Comparison of ENCODE assay signal across 2 cellular contexts in genomic region chr2:21117688-21118087, GRCh38.
A peak's percentile ranks its signal among the peaks of the same experiment; 100 is the strongest.
TF ChIP-seq lines count a peak whose summit lies in the region.

No MANE protein-coding gene starts in this region.

TF ChIP-seq in A549, 52 proteins besides CTCF, POLR2A, EP300 and RAD21:
- TF ChIP-seq PBX3 (IDR thresholded peaks at IDR 0.05) (no peak), CEBPB (IDR thresholded peaks at IDR 0.05) (no peak), ZC3H11A (IDR thresholded peaks at IDR 0.05) (peak; percentile 50; the same call in 1 of the 2 replicates), CBX8 (IDR thresholded peaks at IDR 0.05) (no peak)

TF ChIP-seq in HEK293, 187 proteins besides CTCF, POLR2A, EP300 and RAD21 (continued from another document):
- TF ChIP-seq, protein P1, sequence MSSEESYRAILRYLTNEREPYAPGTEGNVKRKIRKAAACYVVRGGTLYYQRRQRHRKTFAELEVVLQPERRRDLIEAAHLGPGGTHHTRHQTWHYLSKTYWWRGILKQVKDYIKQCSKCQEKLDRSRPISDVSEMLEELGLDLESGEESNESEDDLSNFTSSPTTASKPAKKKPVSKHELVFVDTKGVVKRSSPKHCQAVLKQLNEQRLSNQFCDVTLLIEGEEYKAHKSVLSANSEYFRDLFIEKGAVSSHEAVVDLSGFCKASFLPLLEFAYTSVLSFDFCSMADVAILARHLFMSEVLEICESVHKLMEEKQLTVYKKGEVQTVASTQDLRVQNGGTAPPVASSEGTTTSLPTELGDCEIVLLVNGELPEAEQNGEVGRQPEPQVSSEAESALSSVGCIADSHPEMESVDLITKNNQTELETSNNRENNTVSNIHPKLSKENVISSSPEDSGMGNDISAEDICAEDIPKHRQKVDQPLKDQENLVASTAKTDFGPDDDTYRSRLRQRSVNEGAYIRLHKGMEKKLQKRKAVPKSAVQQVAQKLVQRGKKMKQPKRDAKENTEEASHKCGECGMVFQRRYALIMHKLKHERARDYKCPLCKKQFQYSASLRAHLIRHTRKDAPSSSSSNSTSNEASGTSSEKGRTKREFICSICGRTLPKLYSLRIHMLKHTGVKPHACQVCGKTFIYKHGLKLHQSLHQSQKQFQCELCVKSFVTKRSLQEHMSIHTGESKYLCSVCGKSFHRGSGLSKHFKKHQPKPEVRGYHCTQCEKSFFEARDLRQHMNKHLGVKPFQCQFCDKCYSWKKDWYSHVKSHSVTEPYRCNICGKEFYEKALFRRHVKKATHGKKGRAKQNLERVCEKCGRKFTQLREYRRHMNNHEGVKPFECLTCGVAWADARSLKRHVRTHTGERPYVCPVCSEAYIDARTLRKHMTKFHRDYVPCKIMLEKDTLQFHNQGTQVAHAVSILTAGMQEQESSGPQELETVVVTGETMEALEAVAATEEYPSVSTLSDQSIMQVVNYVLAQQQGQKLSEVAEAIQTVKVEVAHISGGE (tag by site-specific recombination; conservative IDR thresholded peaks at IDR 0.05; ENCODE audit: low read depth): peak; percentile 46; the same call in 1 of the 2 replicates
- TF ChIP-seq ZNF140 (tag by site-specific recombination; IDR thresholded peaks at IDR 0.05): peak; percentile 40; the same call in 1 of the 2 replicates
- TF ChIP-seq ZNF654 (tag by site-specific recombination; IDR thresholded peaks at IDR 0.05; ENCODE audit: low read depth): 0 out of 2 replicates have a peak, but pooled peaks have one; percentile 6
- TF ChIP-seq ZNF354C (tag by site-specific recombination; IDR thresholded peaks at IDR 0.05; ENCODE audit: borderline replicate concordance, low read depth): no peak
- TF ChIP-seq ZNF529 (tag by site-specific recombination; IDR thresholded peaks at IDR 0.05; ENCODE audit: insufficient replicate concordance): no peak
- peak; percentile 42 for TF ChIP-seq ZNF555 (tag by site-specific recombination; conservative IDR thresholded peaks at IDR 0.05)
- no peak for TF ChIP-seq ZNF423 (tag by site-specific recombination; IDR thresholded peaks at IDR 0.05)
- TF ChIP-seq ZNF518A (tag by site-specific recombination; conservative IDR thresholded peaks at IDR 0.05; ENCODE audit: low read depth): peak; percentile 38; the same call in 1 of the 2 replicates
- 0 out of 2 replicates have a peak, but pooled peaks have one; percentile 46 for TF ChIP-seq ZNF394 (tag by site-specific recombination; IDR thresholded peaks at IDR 0.05; ENCODE audit: borderline replicate concordance)
- TF ChIP-seq, protein P2, sequence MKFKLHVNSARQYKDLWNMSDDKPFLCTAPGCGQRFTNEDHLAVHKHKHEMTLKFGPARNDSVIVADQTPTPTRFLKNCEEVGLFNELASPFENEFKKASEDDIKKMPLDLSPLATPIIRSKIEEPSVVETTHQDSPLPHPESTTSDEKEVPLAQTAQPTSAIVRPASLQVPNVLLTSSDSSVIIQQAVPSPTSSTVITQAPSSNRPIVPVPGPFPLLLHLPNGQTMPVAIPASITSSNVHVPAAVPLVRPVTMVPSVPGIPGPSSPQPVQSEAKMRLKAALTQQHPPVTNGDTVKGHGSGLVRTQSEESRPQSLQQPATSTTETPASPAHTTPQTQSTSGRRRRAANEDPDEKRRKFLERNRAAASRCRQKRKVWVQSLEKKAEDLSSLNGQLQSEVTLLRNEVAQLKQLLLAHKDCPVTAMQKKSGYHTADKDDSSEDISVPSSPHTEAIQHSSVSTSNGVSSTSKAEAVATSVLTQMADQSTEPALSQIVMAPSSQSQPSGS (tag by site-specific recombination; IDR thresholded peaks at IDR 0.05; ENCODE audit: low read depth): no peak
- peak; percentile 48 for TF ChIP-seq ZNF426 (tag by site-specific recombination; IDR thresholded peaks at IDR 0.05)
